8 cellular contexts compared by ENCODE assay signal in genomic region chr12:12563529-12563928, GRCh38. TPM values are rescaled to one million over a fixed set of nuclear protein-coding genes. Genes with fewer than 3 reads are reported as not detected.
DNase-seq lines count a peak whose midpoint lies in the region; ATAC-seq, FAIRE-seq and TF ChIP-seq lines count a peak whose summit lies in the region.

No MANE protein-coding gene starts in this region.

- CTCF ChIA-PET in endothelial cell of umbilical vein (lab: Charles Lee) = interaction anchor here (0.6 to 2.7 kb wide), 29 partner anchors 9 to 297 kb away, joined by 3 to 71 read pairs (median 5); partner anchors contain the start of genes CREBL2 and LRP6

- FAIRE-seq in endothelial cell of umbilical vein (lab: Jason Lieb, UNC) = no peak

- H3K9me1 ChIP-seq in endothelial cell of umbilical vein (replicated peaks; ENCODE audit: control insufficient read depth, extremely low read depth, insufficient read depth, low read length) = no peaks in the 10 kb centered on the region

- H3K27me3 ChIP-seq in endothelial cell of umbilical vein (ENCODE audit: control insufficient read depth in 2 of 2, insufficient read depth in 2 of 2, low read length in 2 of 2) = peaks cover 0 to 6% of the 10 kb centered on the region in 2 experiments

- no peaks in the 10 kb centered on the region for H3K36me3 ChIP-seq in endothelial cell of umbilical vein (ENCODE audit: control insufficient read depth in 2 of 2, extremely low read depth in 1 of 2, insufficient read depth in 2 of 2, low read length in 2 of 2)

- no peak for TF ChIP-seq POLR2A in endothelial cell of umbilical vein (IDR thresholded peaks at IDR 0.05; ENCODE audit: low read depth, low read length)

- H3K79me2 ChIP-seq in endothelial cell of umbilical vein (ENCODE audit: control insufficient read depth, insufficient read depth, low read length) = peaks cover 20% of the 10 kb centered on the region

- no peak for ATAC-seq in GM21526 (IDR thresholded peaks at IDR 0.05; ENCODE audit: low FRiP score, unreplicated experiment)

- DNase-seq in DMS153 treated with DMSO at 0.1 percent for 48 hours (lab: John Stamatoyannopoulos, UW; ENCODE audit: unreplicated experiment) (peak; percentile 18), NCI-H526 treated with DMSO at 0.1 percent for 48 hours (lab: John Stamatoyannopoulos, UW) (peak; percentile 14), endothelial cell of umbilical vein (ENCODE audit: low read depth, low spot score) (peak; percentile 36), occipital lobe (lab: John Stamatoyannopoulos, UW) (peak; percentile 22), iPS-NIHi7 (ENCODE audit: extremely low spot score) (no peak), HT-29 (ENCODE audit: low spot score) (no peak), T-helper 9 cell (no peak)

- intact Hi-C loops in endothelial cell of umbilical vein (cut with micrococcal nuclease) = loop anchor here (2.0 to 5.0 kb wide), 4 partner anchors 89 to 481 kb away; partner anchors contain the start of gene CDKN1B

- dilution Hi-C loops in endothelial cell of umbilical vein (cut with MboI; ENCODE audit: extremely low pct_ligation_motif_present, low sequenced_read_pairs) = no loop called here

- peak overlapping the region; percentile 86 for H3K9ac ChIP-seq in endothelial cell of umbilical vein (replicated peaks; ENCODE audit: extremely low read depth, insufficient read depth, low read length)

- TF ChIP-seq CTCF in endothelial cell of umbilical vein (IDR thresholded peaks at IDR 0.05; ENCODE audit: extremely low read depth in 1 of 2, insufficient read depth in 1 of 2, low read depth in 1 of 2, low read length in 2 of 2) = no peak

- no peaks in the 10 kb centered on the region for H3K9me3 ChIP-seq in endothelial cell of umbilical vein (replicated peaks; ENCODE audit: control insufficient read depth, insufficient read depth, low read length)

- no peak overlapping the region for H3K4me2 ChIP-seq in endothelial cell of umbilical vein (ENCODE audit: insufficient read depth, low read length)

- H3K4me1 ChIP-seq in endothelial cell of umbilical vein (ENCODE audit: control insufficient read depth, extremely low read depth, insufficient read depth, low read length) = peaks cover 21% of the 10 kb centered on the region

- H3K4me3 ChIP-seq in endothelial cell of umbilical vein (replicated peaks in 1 of 3; ENCODE audit: insufficient read depth in 1 of 3, low read depth in 1 of 3, low read length in 3 of 3) = no peak overlapping the region

- H2AFZ ChIP-seq in endothelial cell of umbilical vein (ENCODE audit: low read depth, low read length) = no peak overlapping the region

- POLR2A ChIA-PET in endothelial cell of umbilical vein (lab: Charles Lee) = no interaction called here

- H3K27ac ChIP-seq in endothelial cell of umbilical vein (ENCODE audit: insufficient read depth, low read depth, low read length) = no peak overlapping the region

- BruUV-seq in endothelial cell of umbilical vein (replicated peaks; lab: Mats Ljungman, UMichigan) = no TSS peak

- no peaks in the 10 kb centered on the region for H4K20me1 ChIP-seq in endothelial cell of umbilical vein (replicated peaks; ENCODE audit: control insufficient read depth, extremely low read depth, insufficient read depth, low read length)

TF ChIP-seq in endothelial cell of umbilical vein, 7 proteins besides CTCF, POLR2A, EP300 and RAD21:
- TF ChIP-seq JUN (IDR thresholded peaks at IDR 0.05; ENCODE audit: borderline replicate concordance, insufficient read depth, insufficient read length, low read depth) = no peak
- TF ChIP-seq FOS (IDR thresholded peaks at IDR 0.05; ENCODE audit: borderline replicate concordance, insufficient read depth, low read length) = no peak
- TF ChIP-seq MYC (IDR thresholded peaks at IDR 0.05; ENCODE audit: low read depth, low read length) = no peak
- no peak for TF ChIP-seq EZH2 (IDR thresholded peaks at IDR 0.05; ENCODE audit: borderline replicate concordance, low read depth, low read length, severe bottlenecking)
- no peak for TF ChIP-seq GATA2 (IDR thresholded peaks at IDR 0.05; ENCODE audit: insufficient read depth, insufficient read length, low read depth, low read length)
- no peak for TF ChIP-seq MAX (IDR thresholded peaks at IDR 0.05; ENCODE audit: insufficient read depth, insufficient read length)
- TF ChIP-seq POLR2AphosphoS5 (IDR thresholded peaks at IDR 0.05; ENCODE audit: insufficient read depth, low read depth, low read length) = no peak

RNA-seq across cellular contexts. Expression of gene DUSP16, which starts 0.9 kb away (rescaled TPM):
- total RNA-seq in endothelial cell of umbilical vein = 12.7 and 19.5 TPM in 2 replicates
- 7.0 and 7.4 TPM in 2 replicates for polyA plus RNA-seq in endothelial cell of umbilical vein
- 7.0 and 8.0 TPM in 2 replicates for polyA plus RNA-seq in endothelial cell of umbilical vein (2011; cell fraction: cytosol; rRNA removed)
- 6.7 TPM in 2 replicates for polyA plus RNA-seq in endothelial cell of umbilical vein (2011; cell fraction: nucleus; rRNA removed)
- polyA plus RNA-seq in endothelial cell of umbilical vein (2012) = 9.5 and 10.6 TPM in 2 replicates
- polyA minus RNA-seq in endothelial cell of umbilical vein = 22.5 and 29.6 TPM in 2 replicates
- polyA minus RNA-seq in endothelial cell of umbilical vein (2011; cell fraction: cytosol; rRNA and poly(A)+ RNA removed) = 10.1 TPM
- polyA minus RNA-seq in endothelial cell of umbilical vein (2011; cell fraction: nucleus; rRNA and poly(A)+ RNA removed) = 7.2 and 15.1 TPM in 2 replicates
- 10.0 TPM for total RNA-seq in occipital lobe
- 9.2 and 11.3 TPM in 2 replicates for total RNA-seq in HT-29 (2014; rRNA removed; shearing (Covaris generic))

RNA-seq across cellular contexts. Expression of gene CREBL2, which starts 48.1 kb away (rescaled TPM):
- total RNA-seq in endothelial cell of umbilical vein = 14.5 and 19.4 TPM in 2 replicates
- polyA plus RNA-seq in endothelial cell of umbilical vein = 8.3 and 10.5 TPM in 2 replicates
- polyA plus RNA-seq in endothelial cell of umbilical vein (2011; cell fraction: cytosol; rRNA removed) = 11.0 and 11.2 TPM in 2 replicates
- polyA plus RNA-seq in endothelial cell of umbilical vein (2011; cell fraction: nucleus; rRNA removed) = 4.3 and 5.8 TPM in 2 replicates
- polyA plus RNA-seq in endothelial cell of umbilical vein (2012) = 15.8 and 19.0 TPM in 2 replicates
- polyA minus RNA-seq in endothelial cell of umbilical vein = 14.0 and 17.8 TPM in 2 replicates
- polyA minus RNA-seq in endothelial cell of umbilical vein (2011; cell fraction: cytosol; rRNA and poly(A)+ RNA removed) = 9.6 TPM
- 5.6 and 5.9 TPM in 2 replicates for polyA minus RNA-seq in endothelial cell of umbilical vein (2011; cell fraction: nucleus; rRNA and poly(A)+ RNA removed)
- total RNA-seq in occipital lobe = 48.0 TPM
- total RNA-seq in HT-29 (2014; rRNA removed; shearing (Covaris generic)) = 12.2 and 15.7 TPM in 2 replicates

Comparison
In these comparisons a context has a peak if more than half of its experiments do, and no peak if none do; other contexts are left out.
1. DNase-seq: peak in DMS153 treated with DMSO at 0.1 percent for 48 hours (single experiment), NCI-H526 treated with DMSO at 0.1 percent for 48 hours (single experiment), endothelial cell of umbilical vein (single experiment) and occipital lobe (single experiment); none in iPS-NIHi7 (single experiment), HT-29 (single experiment) and T-helper 9 cell (single experiment).